Comparison of ENCODE assay signal across 8 cellular contexts in genomic region chr17:79009397-79010303, GRCh38. TPM values are rescaled to one million over a fixed set of nuclear protein-coding genes. Genes with fewer than 3 reads are reported as not detected.
DNase-seq lines count a peak whose midpoint lies in the region; ATAC-seq, FAIRE-seq and TF ChIP-seq lines count a peak whose summit lies in the region.

CANT1 (minus strand) TSS chr17:79009764; CDS start chr17:78997622, 12,142 bp downstream.

- intact Hi-C loops in CD14-positive monocyte (cut with micrococcal nuclease) = no loop called here

- H3K9me3 Mint-ChIP-seq in CD14-positive monocyte = peaks cover 0 to 13% (median 3%) of the 10 kb centered on the region in 7 donors
- no peaks in the 10 kb centered on the region for H3K9me3 Mint-ChIP-seq in endothelial cell (ENCODE audit: unreplicated experiment)

- H3K36me3 Mint-ChIP-seq in CD14-positive monocyte (peaks cover 6 to 18% of the 10 kb centered on the region in 2 donors), endothelial cell (ENCODE audit: low read depth, unreplicated experiment) (peaks cover 14% of the 10 kb centered on the region)

- FAIRE-seq in GM19239 (lab: Jason Lieb, UNC) = peak; percentile 71

- H3K4me3 Mint-ChIP-seq in CD14-positive monocyte (peak within 1 kb of the TSS; percentile 90 to 95), endothelial cell (ENCODE audit: unreplicated experiment) (peak within 1 kb of the TSS; percentile 98)

- no peak for TF ChIP-seq CTCF in CD14-positive monocyte (IDR thresholded peaks at IDR 0.05)
- no peak for TF ChIP-seq CTCF in endothelial cell (IDR thresholded peaks at IDR 0.05; ENCODE audit: unreplicated experiment)

- H3K27me3 Mint-ChIP-seq in CD14-positive monocyte (ENCODE audit: low read depth in 3 of 3) (peaks cover 3 to 9% (median 5%) of the 10 kb centered on the region in 3 donors), endothelial cell (ENCODE audit: unreplicated experiment) (peaks cover 7% of the 10 kb centered on the region)

- H3K4me1 Mint-ChIP-seq in CD14-positive monocyte (peaks cover 41% of the 10 kb centered on the region), endothelial cell (ENCODE audit: unreplicated experiment) (peaks cover 35% of the 10 kb centered on the region)

- H3K27ac Mint-ChIP-seq in CD14-positive monocyte = peak within 1 kb of the TSS; percentile 87 to 96 (median 95)
- peak within 1 kb of the TSS; percentile 91 for H3K27ac Mint-ChIP-seq in endothelial cell (ENCODE audit: unreplicated experiment)

- peak; percentile 72 for ATAC-seq in HG03457 (IDR thresholded peaks at IDR 0.05; ENCODE audit: unreplicated experiment)

- DNase-seq in CD14-positive monocyte (ENCODE audit: low spot score) (peak; percentile 79), GM19239 (ENCODE audit: insufficient read length, low spot score) (peak; percentile 99), NOMO-1 treated with DMSO at 0.1 percent for 48 hours (lab: John Stamatoyannopoulos, UW; ENCODE audit: unreplicated experiment) (peak; percentile 71), endothelial cell (ENCODE audit: low spot score) (peak; percentile 89), midbrain (lab: John Stamatoyannopoulos, UW) (peak; percentile 75)
- DNase-seq in activated CD8-positive, alpha-beta memory T cell treated with anti-CD3 and anti-CD28 coated beads, Interleukin-2, amount 50 U/mL, for 1 hour (ENCODE audit: extremely low read depth) = peak; percentile 45
- DNase-seq in stimulated activated CD8-positive, alpha-beta memory T cell treated with anti-CD3 and anti-CD28 coated beads, Interleukin-2, amount 100 ng/mL, for 1 hour (ENCODE audit: low read depth in 2 of 2) = peak; percentile 64

RNA-seq across cellular contexts. Expression of gene CANT1, which starts in this region (rescaled TPM):
- 10 to 100 TPM; 10.6 to 14.3 TPM for polyA plus RNA-seq in CD14-positive monocyte
- 81.6 TPM for total RNA-seq in endothelial cell (ENCODE audit: unreplicated experiment)

Comparison
In these comparisons a context has a peak if more than half of its experiments do, and no peak if none do; other contexts are left out.
1. Peak in every context shown above with its lines: DNase-seq and ATAC-seq.
2. DNase-seq: peak in every context shown above with its lines; median percentile 99 in GM19239; 89 in endothelial cell; 79 in CD14-positive monocyte; 75 in midbrain; 71 in NOMO-1 treated with DMSO at 0.1 percent for 48 hours; 64 in stimulated activated CD8-positive, alpha-beta memory T cell treated with anti-CD3 and anti-CD28 coated beads, Interleukin-2, amount 100 ng/mL, for 1 hour; 45 in activated CD8-positive, alpha-beta memory T cell treated with anti-CD3 and anti-CD28 coated beads, Interleukin-2, amount 50 U/mL, for 1 hour.